ENCODE assay signal across 11 cellular contexts in genomic region chr9:71602652-71603051, GRCh38.
"Had no signal": no experiment of that assay in that cellular context is flagged by ENCODE, and none has a peak within 500 bp of the region (broad histone marks: within the 10 kb centered on the region; RNA-seq: fewer than 3 reads in every experiment).

No MANE protein-coding gene starts in this region.

- ATAC-seq: activated T-cell treated with anti-CD3 and anti-CD28 coated beads, Interleukin-2, amount 50 U/mL, for 72 hours had no signal

- DNase-seq: activated CD4-positive, alpha-beta memory T cell treated with anti-CD3 and anti-CD28 coated beads, Interleukin-2, amount 10 ng/mL, durations not matched to agents 7 days and 5 days; activated naive CD8-positive, alpha-beta T cell treated with anti-CD3 and anti-CD28 coated beads, Interleukin-2, amount 10 ng/mL, durations not matched to agents 7 days and 5 days; activated T-cell treated with anti-CD3 and anti-CD28 coated beads, Interleukin-2, amount 50 U/mL, for 72 hours; anterior cingulate cortex; dermis blood vessel endothelial cell; erythroblast; hippocampal formation; kidney glomerular epithelial cell; midbrain; naive B cell; retina had no signal
